In the genomic region with DNA sequence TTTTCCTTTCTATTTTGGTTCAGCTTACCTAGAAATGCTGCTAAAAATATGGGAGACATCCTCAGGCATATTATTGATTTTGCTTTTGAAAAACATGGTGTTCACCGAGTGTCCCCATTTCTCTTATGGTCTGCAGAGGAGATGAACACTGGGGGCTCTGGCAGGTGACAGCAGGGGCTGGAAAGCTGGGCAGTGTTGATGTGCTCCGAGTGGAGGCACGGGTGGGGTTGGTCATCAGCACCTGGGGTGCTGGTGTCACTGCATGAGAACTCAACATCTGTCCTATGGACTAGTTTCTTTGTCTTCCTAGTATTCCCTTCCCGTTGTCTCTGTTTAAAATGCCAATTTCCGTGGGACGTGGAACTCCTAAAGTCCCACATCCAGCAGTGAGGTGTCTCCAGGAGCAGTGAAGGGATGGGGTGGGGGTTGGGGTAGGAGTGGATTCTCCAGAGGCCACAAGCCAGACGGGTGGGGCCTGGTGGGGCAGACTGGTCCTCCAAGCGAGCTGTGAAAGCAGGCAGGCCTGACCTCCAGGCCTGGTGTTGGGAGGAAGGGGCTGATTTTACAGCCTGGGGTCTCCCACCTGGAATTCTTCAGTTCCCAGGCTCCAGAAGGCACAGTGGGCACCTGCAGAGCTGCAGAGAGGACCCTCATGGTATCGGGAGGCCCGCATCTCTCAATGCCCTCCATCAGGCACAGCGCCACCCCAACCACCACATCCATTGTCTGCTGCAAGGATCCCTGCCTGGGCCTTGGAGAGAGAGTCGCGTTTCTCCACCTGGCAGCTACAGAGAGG, we compare ENCODE assay signal across 10 cellular contexts. TPM values are rescaled to one million over a fixed set of nuclear protein-coding genes. Genes with fewer than 3 reads are reported as not detected.
DNase-seq lines count a peak whose midpoint lies in the region; ATAC-seq and TF ChIP-seq lines count a peak whose summit lies in the region.
"Had no signal": no experiment of that assay in that cellular context is flagged by ENCODE, and none has a peak within 500 bp of the region (broad histone marks: within the 10 kb centered on the region; RNA-seq: fewer than 3 reads in every experiment).

No MANE protein-coding gene starts in this region.

- H3K4me3 Mint-ChIP-seq in CD14-positive monocyte: peak overlapping the region; percentile 94 to 96
- H3K4me3 Mint-ChIP-seq in neural progenitor cell: peak overlapping the region; percentile 81

- no peaks in the 10 kb centered on the region for H3K36me3 ChIP-seq in neural progenitor cell
- no peaks in the 10 kb centered on the region for H3K36me3 ChIP-seq in SJCRH30

- H3K79me2 ChIP-seq in neural progenitor cell (ENCODE audit: low read depth): no peaks in the 10 kb centered on the region

- H3K27ac Mint-ChIP-seq in CD14-positive monocyte (peak overlapping the region in 1 of 7 donors; percentile 80), neural progenitor cell (peak overlapping the region; percentile 95)

- peak overlapping the region; percentile 86 for H3K4me2 ChIP-seq in neural progenitor cell

- H3K4me1 ChIP-seq in neural progenitor cell: peaks cover 71% of the 10 kb centered on the region
- peaks cover 3% of the 10 kb centered on the region; the same call in 1 of the 2 replicates for H3K4me1 ChIP-seq in SJCRH30

- peaks cover 30% of the 10 kb centered on the region for H3K4me1 Mint-ChIP-seq in CD14-positive monocyte
- peaks cover 79% of the 10 kb centered on the region for H3K4me1 Mint-ChIP-seq in neural progenitor cell

- peak overlapping the region; percentile 80 for H3K4me3 ChIP-seq in Jurkat, Clone E6-1 (ENCODE audit: low read length)
- H3K4me3 ChIP-seq in neural progenitor cell: no peak overlapping the region
- H3K4me3 ChIP-seq in SJCRH30: no peak overlapping the region

- TF ChIP-seq CTCF in CD14-positive monocyte (IDR thresholded peaks at IDR 0.05) (no peak), neural progenitor cell (IDR thresholded peaks at IDR 0.05) (no peak)

- no peak overlapping the region for H2AFZ ChIP-seq in neural progenitor cell (replicated peaks)

- H4K20me1 ChIP-seq in neural progenitor cell (ENCODE audit: low read depth): peaks cover 20% of the 10 kb centered on the region

- H3K27ac ChIP-seq in neural progenitor cell (no peak overlapping the region), SJCRH30 (no peak overlapping the region)

- H3K9me3 Mint-ChIP-seq in CD14-positive monocyte (no peaks in the 10 kb centered on the region), neural progenitor cell (no peaks in the 10 kb centered on the region)

- H3K27me3 ChIP-seq in neural progenitor cell (no peaks in the 10 kb centered on the region), SJCRH30 (no peaks in the 10 kb centered on the region)

- H3K9me3 ChIP-seq in neural progenitor cell (ENCODE audit: low read depth) (no peaks in the 10 kb centered on the region), SJCRH30 (replicated peaks) (no peaks in the 10 kb centered on the region)

- intact Hi-C loops in CD14-positive monocyte (cut with micrococcal nuclease): no loop called here

- H3K9ac ChIP-seq in neural progenitor cell: no peak overlapping the region

- DNase-seq in CD14-positive monocyte (ENCODE audit: low spot score) (no peak), ecto neural progenitor cell (ENCODE audit: low spot score) (peak; percentile 39), neural progenitor cell (ENCODE audit: low spot score) (no peak), SJCRH30 (no peak), NCI-H1092 (lab: John Stamatoyannopoulos, UW) (no peak), NCI-H1930 (lab: John Stamatoyannopoulos, UW) (no peak)
- no peak for DNase-seq in Jurkat, Clone E6-1 (ENCODE audit: low read depth, low spot score)
- DNase-seq: NCI-H774 had no signal

- peaks cover 6 to 13% of the 10 kb centered on the region in 2 donors for H3K36me3 Mint-ChIP-seq in CD14-positive monocyte
- peaks cover 11% of the 10 kb centered on the region for H3K36me3 Mint-ChIP-seq in neural progenitor cell

- ATAC-seq in HG02884 (IDR thresholded peaks at IDR 0.05; ENCODE audit: unreplicated experiment): no peak

- H3K27me3 Mint-ChIP-seq in CD14-positive monocyte (ENCODE audit: low read depth in 3 of 3) (peaks cover 1 to 5% (median 3%) of the 10 kb centered on the region in 3 donors), neural progenitor cell (ENCODE audit: insufficient read depth, low read depth) (peaks cover 7% of the 10 kb centered on the region)

- H3F3A ChIP-seq in neural progenitor cell (ENCODE audit: low read depth): peaks cover 58% of the 10 kb centered on the region

RNA-seq across cellular contexts. Expression of a gene that starts 24.4 kb away (rescaled TPM):
- 1 to 10 TPM; 1.3 to 2.7 TPM for polyA plus RNA-seq in CD14-positive monocyte
- polyA plus RNA-seq in Jurkat, Clone E6-1 (2012; ENCODE audit: insufficient read depth, insufficient read length): 8.2 TPM
- 3.0 and 26.1 TPM in 2 replicates for total RNA-seq in neural progenitor cell (ENCODE audit: low replicate concordance)
- 8.1 and 9.5 TPM in 2 replicates for total RNA-seq in SJCRH30 (2014; rRNA removed; shearing (Covaris generic))

RNA-seq across cellular contexts. Expression of a gene that starts 35.0 kb away (rescaled TPM):
- 10 to 100 TPM; 32.7 to 39.0 TPM for polyA plus RNA-seq in CD14-positive monocyte
- polyA plus RNA-seq in Jurkat, Clone E6-1 (2012; ENCODE audit: insufficient read depth, insufficient read length): 95.3 TPM
- 18.0 and 58.9 TPM in 2 replicates for total RNA-seq in neural progenitor cell (ENCODE audit: low replicate concordance)
- 174 and 183 TPM in 2 replicates for total RNA-seq in SJCRH30 (2014; rRNA removed; shearing (Covaris generic))

RNA-seq across cellular contexts. Expression of a gene that starts 46.9 kb away (rescaled TPM):
- 10 to 100 TPM; 12.0 to 22.5 TPM for polyA plus RNA-seq in CD14-positive monocyte
- 0.21 TPM for polyA plus RNA-seq in Jurkat, Clone E6-1 (2012; ENCODE audit: insufficient read depth, insufficient read length)
- total RNA-seq in neural progenitor cell (ENCODE audit: low replicate concordance): not detected in 2 replicates
- total RNA-seq in SJCRH30 (2014; rRNA removed; shearing (Covaris generic)): not detected in 2 replicates
- total RNA-seq: fibroblast of villous mesenchyme had no signal
